In the genomic region with DNA sequence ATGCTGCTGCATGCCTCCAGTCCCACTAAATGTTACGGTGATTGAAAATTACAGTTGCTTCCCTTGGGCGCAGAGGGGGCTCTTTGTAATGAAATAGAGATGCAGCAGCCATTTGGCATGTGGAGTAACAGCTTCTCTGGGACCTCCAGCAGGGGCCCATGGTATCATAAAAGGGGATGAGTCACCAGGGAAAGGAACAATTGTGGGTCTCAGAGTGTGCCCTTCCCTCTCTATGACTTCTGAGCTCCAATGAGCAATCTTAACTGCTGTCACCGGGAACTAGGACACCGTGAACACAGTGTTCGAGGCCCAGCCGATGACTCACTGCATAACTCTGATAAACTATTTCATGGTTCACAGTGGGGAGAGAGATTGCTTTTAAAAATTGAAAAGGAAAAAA, we compare ENCODE assay signal across 1 cellular context.
TF ChIP-seq lines count a peak whose summit lies in the region.

No MANE protein-coding gene starts in this region.

TF ChIP-seq in HEK293, 187 proteins besides CTCF, POLR2A, EP300 and RAD21 (continued from another document):
- TF ChIP-seq ZNF558 (tag by site-specific recombination; IDR thresholded peaks at IDR 0.05) (no peak; the same call in 1 of the 2 replicates), ZNF501 (tag by site-specific recombination; IDR thresholded peaks at IDR 0.05) (no peak), YY1 (tag by site-specific recombination; IDR thresholded peaks at IDR 0.05) (no peak), IKZF3 (tag by site-specific recombination; IDR thresholded peaks at IDR 0.05) (peak; percentile 45), ZNF394 (tag by site-specific recombination; IDR thresholded peaks at IDR 0.05; ENCODE audit: borderline replicate concordance) (no peak), REPIN1 (tag by site-specific recombination; IDR thresholded peaks at IDR 0.05; ENCODE audit: low read depth) (no peak), GLI2 (tag by site-specific recombination; IDR thresholded peaks at IDR 0.05; ENCODE audit: borderline replicate concordance, low read depth) (no peak)
- TF ChIP-seq, protein P1, sequence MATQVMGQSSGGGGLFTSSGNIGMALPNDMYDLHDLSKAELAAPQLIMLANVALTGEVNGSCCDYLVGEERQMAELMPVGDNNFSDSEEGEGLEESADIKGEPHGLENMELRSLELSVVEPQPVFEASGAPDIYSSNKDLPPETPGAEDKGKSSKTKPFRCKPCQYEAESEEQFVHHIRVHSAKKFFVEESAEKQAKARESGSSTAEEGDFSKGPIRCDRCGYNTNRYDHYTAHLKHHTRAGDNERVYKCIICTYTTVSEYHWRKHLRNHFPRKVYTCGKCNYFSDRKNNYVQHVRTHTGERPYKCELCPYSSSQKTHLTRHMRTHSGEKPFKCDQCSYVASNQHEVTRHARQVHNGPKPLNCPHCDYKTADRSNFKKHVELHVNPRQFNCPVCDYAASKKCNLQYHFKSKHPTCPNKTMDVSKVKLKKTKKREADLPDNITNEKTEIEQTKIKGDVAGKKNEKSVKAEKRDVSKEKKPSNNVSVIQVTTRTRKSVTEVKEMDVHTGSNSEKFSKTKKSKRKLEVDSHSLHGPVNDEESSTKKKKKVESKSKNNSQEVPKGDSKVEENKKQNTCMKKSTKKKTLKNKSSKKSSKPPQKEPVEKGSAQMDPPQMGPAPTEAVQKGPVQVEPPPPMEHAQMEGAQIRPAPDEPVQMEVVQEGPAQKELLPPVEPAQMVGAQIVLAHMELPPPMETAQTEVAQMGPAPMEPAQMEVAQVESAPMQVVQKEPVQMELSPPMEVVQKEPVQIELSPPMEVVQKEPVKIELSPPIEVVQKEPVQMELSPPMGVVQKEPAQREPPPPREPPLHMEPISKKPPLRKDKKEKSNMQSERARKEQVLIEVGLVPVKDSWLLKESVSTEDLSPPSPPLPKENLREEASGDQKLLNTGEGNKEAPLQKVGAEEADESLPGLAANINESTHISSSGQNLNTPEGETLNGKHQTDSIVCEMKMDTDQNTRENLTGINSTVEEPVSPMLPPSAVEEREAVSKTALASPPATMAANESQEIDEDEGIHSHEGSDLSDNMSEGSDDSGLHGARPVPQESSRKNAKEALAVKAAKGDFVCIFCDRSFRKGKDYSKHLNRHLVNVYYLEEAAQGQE (tag by site-specific recombination; IDR thresholded peaks at IDR 0.05), result no peak
TF ChIP-seq in HEK293: peak in this region for 23.
